In the genomic region with DNA sequence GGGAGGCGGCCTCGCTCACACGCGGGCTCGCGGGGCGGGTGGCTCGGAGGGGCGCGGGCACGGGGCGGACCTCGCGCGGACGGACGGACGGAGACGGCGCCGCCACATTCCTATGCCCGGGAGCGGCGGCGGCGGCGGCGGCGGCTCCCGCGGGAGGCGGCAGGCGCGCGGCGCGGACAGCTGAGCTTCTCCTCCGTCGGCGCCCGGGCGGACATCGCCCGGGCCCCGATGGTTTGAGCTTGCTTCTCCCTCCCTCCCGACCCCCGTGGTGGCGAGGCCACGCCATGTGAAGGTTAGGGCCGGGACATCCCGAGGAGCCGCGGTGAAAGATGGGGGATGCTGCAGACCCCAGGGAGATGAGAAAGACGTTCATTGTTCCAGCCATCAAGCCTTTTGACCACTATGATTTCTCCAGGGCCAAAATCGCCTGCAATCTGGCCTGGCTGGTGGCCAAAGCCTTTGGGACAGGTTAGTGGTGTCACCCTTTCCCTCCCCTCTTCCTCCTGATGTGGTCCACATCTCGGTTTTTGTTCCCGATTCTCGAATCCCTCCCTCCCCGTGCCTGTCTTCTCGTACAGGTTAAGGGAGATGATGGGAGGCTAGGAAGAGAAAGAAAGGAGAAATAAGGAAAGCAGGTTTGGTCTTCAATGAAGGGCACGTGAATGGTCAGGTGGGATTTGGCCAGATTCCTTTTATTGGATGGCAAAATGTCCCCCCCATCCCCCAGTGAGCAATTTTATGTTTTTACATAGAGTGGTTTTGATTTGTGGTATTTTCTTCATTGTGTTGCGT, we compare ENCODE assay signal across 9 cellular contexts. TPM values are rescaled to one million over a fixed set of nuclear protein-coding genes. Genes with fewer than 3 reads are reported as not detected.
DNase-seq lines count a peak whose midpoint lies in the region; ATAC-seq, FAIRE-seq and TF ChIP-seq lines count a peak whose summit lies in the region.
"Had no signal": no experiment of that assay in that cellular context is flagged by ENCODE, and none has a peak within 500 bp of the region (broad histone marks: within the 10 kb centered on the region; RNA-seq: fewer than 3 reads in every experiment).

No MANE protein-coding gene starts in this region.

- H3K27me3 ChIP-seq in DND-41 (ENCODE audit: insufficient read depth, low read length, poor library complexity) (peaks cover 19% of the 10 kb centered on the region), Karpas-422 (ENCODE audit: low read length) (no peaks in the 10 kb centered on the region), K562 (ENCODE audit: control insufficient read depth in 2 of 2, insufficient read depth in 2 of 2, low read length in 2 of 2) (no peaks in the 10 kb centered on the region), skeletal muscle tissue (ENCODE audit: control insufficient read depth in 3 of 3, insufficient read depth in 3 of 3, low read length in 3 of 3) (no peaks in the 10 kb centered on the region)

- H3K4me1 ChIP-seq in DND-41 (ENCODE audit: insufficient read depth, low read length) (peaks cover 29% of the 10 kb centered on the region), Karpas-422 (ENCODE audit: low read length) (peaks cover 40% of the 10 kb centered on the region), K562 (replicated peaks in 1 of 2; ENCODE audit: control insufficient read depth in 2 of 2, insufficient read depth in 2 of 2, low read length in 2 of 2) (peaks cover 10 to 11% of the 10 kb centered on the region in 2 experiments; a peak in 3 of 5 replicates), skeletal muscle tissue (ENCODE audit: control insufficient read depth in 3 of 3, insufficient read depth in 3 of 3, low read length in 3 of 3) (peaks cover 10 to 19% (median 15%) of the 10 kb centered on the region in 3 donors)

- H3K79me2 ChIP-seq in DND-41 (ENCODE audit: insufficient read depth, low read length) (no peaks in the 10 kb centered on the region), Karpas-422 (ENCODE audit: low read length) (peaks cover 53% of the 10 kb centered on the region), K562 (ENCODE audit: control insufficient read depth, insufficient read depth, low read length) (no peaks in the 10 kb centered on the region)

- peaks cover 0 to 1% (median 0%) of the 10 kb centered on the region in 6 donors for H3K9me3 Mint-ChIP-seq in immature natural killer cell
- H3K9me3 Mint-ChIP-seq: activated naive CD4-positive, alpha-beta T cell treated with anti-CD3 and anti-CD28 coated beads, Interleukin-2, amount 50 U/mL, for 72 hours had no signal

- no peaks in the 10 kb centered on the region for H3K9me1 ChIP-seq in K562 (ENCODE audit: control insufficient read depth, insufficient read depth, low read length)

- H3K4me3 ChIP-seq in DND-41 (ENCODE audit: low read depth in 1 of 2, low read length in 2 of 2) (peak overlapping the region; percentile 59 to 90), Karpas-422 (ENCODE audit: low read length) (peak overlapping the region; percentile 77), K562 (peak overlapping the region; percentile 69), skeletal muscle tissue (ENCODE audit: low read length in 3 of 3) (peak overlapping the region; percentile 88 to 96 (median 90))

- ATAC-seq in DND-41 (ENCODE audit: insufficient read depth, low read depth): no peak; the same call in 2 of the 3 replicates
- ATAC-seq in GM21528 (IDR thresholded peaks at IDR 0.05; ENCODE audit: low FRiP score, unreplicated experiment): peak; percentile 45
- ATAC-seq in K562: peak; percentile 56; the same call in 1 of the 3 replicates
- no peak for ATAC-seq in GM18519 (IDR thresholded peaks at IDR 0.05; ENCODE audit: low FRiP score, unreplicated experiment)

- CTCF ChIA-PET in K562 (lab: Yijun Ruan, JAX; ENCODE audit: low intra/inter-chr PET ratio): no interaction called here

- H2AFZ ChIP-seq in DND-41 (ENCODE audit: low read depth, low read length) (peak overlapping the region; percentile 94), Karpas-422 (ENCODE audit: low read length) (no peak overlapping the region; the same call in 1 of the 2 replicates), K562 (ENCODE audit: low read depth, low read length) (peak overlapping the region; percentile 95)

- no peak overlapping the region for H3K27ac Mint-ChIP-seq in immature natural killer cell

- H3K9me3 ChIP-seq in DND-41 (ENCODE audit: insufficient read depth, low read length, severe bottlenecking): no peaks in the 10 kb centered on the region
- no peaks in the 10 kb centered on the region for H3K9me3 ChIP-seq in Karpas-422 (ENCODE audit: low read length)
- no peaks in the 10 kb centered on the region for H3K9me3 ChIP-seq in K562 (replicated peaks; ENCODE audit: control insufficient read depth, insufficient read depth, low read depth, low read length)
- no peaks in the 10 kb centered on the region for H3K9me3 ChIP-seq in skeletal muscle tissue (ENCODE audit: control insufficient read depth in 3 of 3, low read length in 3 of 3)

- intact Hi-C loops in K562 (cut with micrococcal nuclease): loop anchor here (2.0 to 5.0 kb wide), 2 partner anchors 69 to 112 kb away; no protein-coding TSS in a partner anchor

- H3K4me2 ChIP-seq in DND-41 (ENCODE audit: insufficient read depth, low read length) (peak overlapping the region; percentile 83), Karpas-422 (ENCODE audit: low read depth, low read length, poor library complexity, severe bottlenecking) (peak overlapping the region; percentile 84), K562 (ENCODE audit: insufficient read depth, low read length) (peak overlapping the region; percentile 77)

- H3K9me2 ChIP-seq in Karpas-422 (replicated peaks; ENCODE audit: insufficient read depth, low read length): no peaks in the 10 kb centered on the region

- no peak for FAIRE-seq in K562 (lab: Jason Lieb, UNC)

- peaks cover 13 to 20% of the 10 kb centered on the region in 2 donors for H3K4me1 Mint-ChIP-seq in immature natural killer cell

- H4K20me1 ChIP-seq in DND-41 (ENCODE audit: insufficient read depth, low read length) (no peaks in the 10 kb centered on the region), Karpas-422 (ENCODE audit: insufficient read depth, low read depth, low read length) (no peaks in the 10 kb centered on the region), K562 (replicated peaks; ENCODE audit: control insufficient read depth, insufficient read depth, low read length) (no peaks in the 10 kb centered on the region)

- POLR2A ChIA-PET in K562 (lab: Yijun Ruan, JAX): interaction anchor here (0.7 to 2.9 kb wide), 2 partner anchors 8 to 70 kb away, joined by 3 to 10 read pairs; partner anchors contain the start of gene DDX59

- 3% methylated on average over 25 of the region's 62 CpGs for WGBS in K562 (ENCODE audit: insufficient coverage, low coverage, missing lambda C conversion rate)

- TF ChIP-seq CTCF in DND-41 (IDR thresholded peaks at IDR 0.05; ENCODE audit: borderline replicate concordance, extremely low read depth, low read length, poor library complexity, severe bottlenecking) (no peak), K562 (IDR thresholded peaks at IDR 0.05 in 2 of 3, conservative IDR thresholded peaks at IDR 0.05 in 1 of 3; ENCODE audit: insufficient read depth in 2 of 3, low read depth in 1 of 3, low read length in 3 of 3) (no peak)

- BruUV-seq in K562 (replicated peaks; lab: Mats Ljungman, UMichigan): no TSS peak

- TF ChIP-seq POLR2A in K562 (conservative IDR thresholded peaks at IDR 0.05): no peak

- H3K36me3 Mint-ChIP-seq in immature natural killer cell: no peaks in the 10 kb centered on the region
- H3K36me3 Mint-ChIP-seq: activated naive CD4-positive, alpha-beta T cell treated with anti-CD3 and anti-CD28 coated beads, Interleukin-2, amount 50 U/mL, for 72 hours had no signal

- no peak for TF ChIP-seq RAD21 in K562 (CRISPR knock-in tag; conservative IDR thresholded peaks at IDR 0.05 in 1 of 2, IDR thresholded peaks at IDR 0.05 in 1 of 2)

- no peak for TF ChIP-seq EP300 in K562 (IDR thresholded peaks at IDR 0.05; ENCODE audit: low read length)

- peaks cover 7 to 26% (median 9%) of the 10 kb centered on the region in 3 donors for H3K27me3 Mint-ChIP-seq in immature natural killer cell (ENCODE audit: low read depth in 3 of 3)

- H3K27ac ChIP-seq in DND-41 (ENCODE audit: low read length) (no peak overlapping the region; the same call in 1 of the 2 replicates), Karpas-422 (ENCODE audit: low read length) (peak overlapping the region; percentile 98), K562 (ENCODE audit: extremely low read depth, low read depth, low read length) (no peak overlapping the region), skeletal muscle tissue (ENCODE audit: low read depth, low read length) (peak overlapping the region; percentile 98)

- peak overlapping the region; percentile 67 to 93 (median 89) for H3K4me3 Mint-ChIP-seq in immature natural killer cell

- peak overlapping the region; percentile 64 for H3K9ac ChIP-seq in DND-41 (ENCODE audit: low read depth, low read length)
- peak overlapping the region; percentile 81 for H3K9ac ChIP-seq in Karpas-422 (ENCODE audit: low read length)
- H3K9ac ChIP-seq in K562 (ENCODE audit: insufficient read depth in 1 of 2, low read depth in 2 of 2, low read length in 2 of 2): peak overlapping the region in 1 of 2 experiments; percentile 91; a peak in 2 of 4 replicates
- peak overlapping the region; percentile 85 to 93 (median 92) for H3K9ac ChIP-seq in skeletal muscle tissue (ENCODE audit: low read depth in 1 of 3, low read length in 3 of 3)

- in situ Hi-C loops in K562 (cut with MboI): no loop called here

- DNase-seq in DND-41 (peak; percentile 4), Karpas-422 (peak; percentile 57), K562 (ENCODE audit: extremely low read depth in 1 of 4, low spot score in 3 of 4) (peak in 3 of 4 experiments; percentile 28 to 63 (median 63)), immature natural killer cell (peak in 1 of 3 donors; percentile 16), SIG-M5 treated with dmso at 0.1 percent for 504 hours (lab: John Stamatoyannopoulos, UW; ENCODE audit: unreplicated experiment) (no peak)

- H3K36me3 ChIP-seq in DND-41 (ENCODE audit: insufficient read depth, low read length) (no peaks in the 10 kb centered on the region), Karpas-422 (ENCODE audit: insufficient read depth, low read length) (peaks cover 11% of the 10 kb centered on the region; the same call in 1 of the 2 replicates), K562 (ENCODE audit: control insufficient read depth, insufficient read depth, low read length) (no peaks in the 10 kb centered on the region), skeletal muscle tissue (ENCODE audit: control insufficient read depth in 3 of 3, insufficient read depth in 3 of 3, low read length in 3 of 3) (no peaks in the 10 kb centered on the region)

RNA-seq across cellular contexts. Expression of gene CAMSAP2, which starts 1.0 kb away (rescaled TPM):
- total RNA-seq in Karpas-422 (2014; rRNA removed; shearing (Covaris generic); ENCODE audit: low replicate concordance): 29.4 and 56.5 TPM in 2 replicates
- total RNA-seq in K562 (2011; cell fraction: chromatin; rRNA removed; ENCODE audit: low replicate concordance): 2.9 and 9.1 TPM in 2 replicates
- total RNA-seq in K562 (2011; cell fraction: nucleolus; rRNA removed): 0.83 and 1.1 TPM in 2 replicates
- 1.8 TPM in 2 replicates for total RNA-seq in K562 (2011; cell fraction: nucleoplasm; rRNA removed)
- total RNA-seq in K562 (2014; rRNA removed) (2.7 and 2.9 TPM in 2 replicates), K562 (2014; rRNA removed; fragmentation: Illumina TruSeq; extraction: Trizol) (5.8 and 6.9 TPM in 2 replicates), K562 (2015; rRNA removed; fragmentation: Illumina TruSeq; extraction: Trizol) (7.4 and 7.5 TPM in 2 replicates), K562 (2021) (5.2 and 5.3 TPM in 2 replicates), skeletal muscle tissue (23.0 TPM)
- polyA plus RNA-seq in K562 (2011; rRNA removed) (2.7 and 3.3 TPM in 2 replicates), K562 (2014; fragmentation: Illumina TruSeq; extraction: Trizol) (4.8 and 5.9 TPM in 2 replicates), K562 (2014; fragmentation: Nextera tagmentation; extraction: Ambion mirVana) (1 to 10 TPM; 1.4 to 1.7 TPM), K562 (2014; rRNA removed) (2.5 and 3.3 TPM in 2 replicates), immature natural killer cell (under 1 TPM in 1 of 3 donors, not detected in 2; 0.21 TPM)
- 0.37 and 1.0 TPM in 2 replicates for polyA plus RNA-seq in K562 (2011; cell fraction: cytosol; rRNA removed)
- 2.1 and 3.5 TPM in 2 replicates for polyA plus RNA-seq in K562 (2011; cell fraction: nucleus; rRNA removed)
- 3.5 and 3.7 TPM in 2 replicates for polyA plus RNA-seq in K562 (2012)
- polyA minus RNA-seq in K562 (2011; rRNA and poly(A)+ RNA removed): 7.5 and 10.8 TPM in 2 replicates
- 3.2 and 4.0 TPM in 2 replicates for polyA minus RNA-seq in K562 (2011; cell fraction: cytosol; rRNA and poly(A)+ RNA removed)
- polyA minus RNA-seq in K562 (2011; cell fraction: nucleus; rRNA and poly(A)+ RNA removed): 2.8 and 4.9 TPM in 2 replicates

Comparison
In these comparisons a context has a peak if more than half of its experiments do, and no peak if none do; other contexts are left out.
1. ATAC-seq: peak in GM21528 (single experiment) and K562 (single experiment); none in DND-41 (single experiment) and GM18519 (single experiment).
2. H3K27ac ChIP-seq: peak in Karpas-422 (single experiment) and skeletal muscle tissue (single experiment); none in DND-41 (single experiment) and K562 (single experiment).
3. Peak in every context shown above with its lines, with median percentiles within 50 percentile points of each other: H3K4me2 ChIP-seq and H3K4me3 ChIP-seq.